Comparison of ENCODE assay signal across 38 cellular contexts in genomic region chr17:15406081-15406480, GRCh38.
DNase-seq lines count a peak whose midpoint lies in the region; ATAC-seq and TF ChIP-seq lines count a peak whose summit lies in the region.
"Had no signal": no experiment of that assay in that cellular context is flagged by ENCODE, and none has a peak within 500 bp of the region (broad histone marks: within the 10 kb centered on the region; RNA-seq: fewer than 3 reads in every experiment).

No MANE protein-coding gene starts in this region.

- H3K27me3 ChIP-seq in psoas muscle (ENCODE audit: insufficient read depth in 3 of 3, low read length in 2 of 3): no peaks in the 10 kb centered on the region
- H3K27me3 ChIP-seq: esophagus squamous epithelium, foreskin keratinocyte, ovary, right atrium auricular region, testis, vagina had no signal

- TF ChIP-seq CTCF in chondrocyte (IDR thresholded peaks at IDR 0.05): no peak
- no peak for TF ChIP-seq CTCF in psoas muscle (IDR thresholded peaks at IDR 0.05)
- no peak for TF ChIP-seq CTCF in OCI-LY7 (conservative IDR thresholded peaks at IDR 0.05; ENCODE audit: low read length)

- BruUV-seq in OCI-LY7 (replicated peaks; lab: Mats Ljungman, UMichigan): no TSS peak

- no peaks in the 10 kb centered on the region for H3K27me3 Mint-ChIP-seq in chondrocyte (ENCODE audit: low read depth)
- H3K27me3 Mint-ChIP-seq: activated CD8-positive, alpha-beta memory T cell treated with anti-CD3 and anti-CD28 coated beads, Interleukin-2, amount 10 ng/mL, durations not matched to agents 7 days and 5 days; activated naive CD8-positive, alpha-beta T cell treated with anti-CD3 and anti-CD28 coated beads for 36 hours; stimulated activated naive CD8-positive, alpha-beta T cell treated with anti-CD3 and anti-CD28 coated beads, Interleukin-15, Interleukin-2, amounts not matched to agents 100 ng/mL and 50 ng/mL, for 24 hours had no signal

- intact Hi-C loops in psoas muscle (cut with DNase I) (no loop called here), OCI-LY7 (cut with micrococcal nuclease; ENCODE audit: unreplicated experiment) (no loop called here)

- WGBS in psoas muscle, 3 donors: 72 to 73% (median 73%) methylated on average over 5 of the region's 5 CpGs

- no peaks in the 10 kb centered on the region for H3K36me3 Mint-ChIP-seq in chondrocyte (ENCODE audit: low read depth)
- H3K36me3 Mint-ChIP-seq: activated CD8-positive, alpha-beta memory T cell treated with anti-CD3 and anti-CD28 coated beads, Interleukin-2, amount 10 ng/mL, durations not matched to agents 7 days and 5 days; activated naive CD8-positive, alpha-beta T cell treated with anti-CD3 and anti-CD28 coated beads for 36 hours; CD4-positive, alpha-beta memory T cell had no signal

- no peaks in the 10 kb centered on the region for H4K20me1 ChIP-seq in OCI-LY7 (ENCODE audit: insufficient read depth, low read length)

- H3K36me3 ChIP-seq in psoas muscle (ENCODE audit: insufficient read depth in 1 of 2, low read depth in 1 of 2): no peaks in the 10 kb centered on the region
- H3K36me3 ChIP-seq in OCI-LY7 (ENCODE audit: insufficient read depth, low read length): no peaks in the 10 kb centered on the region
- H3K36me3 ChIP-seq: esophagus squamous epithelium, lower lobe of right lung, ovary, right atrium auricular region, vagina had no signal

- DNase-seq in EH (ENCODE audit: low read depth) (peak; percentile 24), NCI-H226 (peak; percentile 5), chondrocyte (ENCODE audit: low spot score) (no peak), pulmonary artery endothelial cell (ENCODE audit: low read depth, low spot score) (peak; percentile 7), psoas muscle (no peak), DMS153 (lab: John Stamatoyannopoulos, UW) (no peak), NCI-H1105 treated with DMSO at 0.1 percent for 48 hours (lab: John Stamatoyannopoulos, UW) (no peak), OCI-LY7 (ENCODE audit: low spot score) (no peak)
- DNase-seq: ACHN; activated CD4-positive, CD25-positive, alpha-beta regulatory T cell; activated CD8-positive, alpha-beta memory T cell treated with anti-CD3 and anti-CD28 coated beads, Interleukin-2, amount 10 ng/mL, durations not matched to agents 7 days and 5 days; activated gamma-delta T cell; activated naive CD8-positive, alpha-beta T cell treated with anti-CD3 and anti-CD28 coated beads for 36 hours; activated T-cell treated with anti-CD3 and anti-CD28 coated beads, Interleukin-2, amount 50 U/mL, for 4 hours; anterior cingulate cortex; caudate nucleus; CD4-positive, alpha-beta memory T cell; cortex of kidney; endodermal cell; esophagus squamous epithelium; foreskin keratinocyte; GDM1; H9; lower lobe of right lung; mucosa of descending colon; MV-4-11; NCI-H1436 treated with DMSO at 0.1 percent for 48 hours; NCI-H446; NCI-H774; ovary; stimulated activated CD4-positive, alpha-beta T cell treated with anti-CD3 and anti-CD28 coated beads, Interleukin-2, amount 100 ng/mL, for 24 hours; testis had no signal

- H3K4me3 Mint-ChIP-seq in chondrocyte (ENCODE audit: unreplicated experiment): no peak overlapping the region
- H3K4me3 Mint-ChIP-seq: activated CD8-positive, alpha-beta memory T cell treated with anti-CD3 and anti-CD28 coated beads, Interleukin-2, amount 10 ng/mL, durations not matched to agents 7 days and 5 days; activated naive CD8-positive, alpha-beta T cell treated with anti-CD3 and anti-CD28 coated beads for 36 hours; activated T-cell treated with anti-CD3 and anti-CD28 coated beads, Interleukin-2, amount 50 U/mL, for 4 hours; B cell; CD4-positive, alpha-beta memory T cell; endodermal cell; H9; nephron; stimulated activated naive CD8-positive, alpha-beta T cell treated with anti-CD3 and anti-CD28 coated beads, Interleukin-15, Interleukin-2, amounts not matched to agents 100 ng/mL and 50 ng/mL, for 24 hours had no signal

- H3K4me1 Mint-ChIP-seq in chondrocyte (ENCODE audit: low read depth): peaks cover 69% of the 10 kb centered on the region
- H3K4me1 Mint-ChIP-seq: activated CD8-positive, alpha-beta memory T cell treated with anti-CD3 and anti-CD28 coated beads, Interleukin-2, amount 10 ng/mL, durations not matched to agents 7 days and 5 days; activated naive CD8-positive, alpha-beta T cell treated with anti-CD3 and anti-CD28 coated beads for 36 hours; B cell; endodermal cell had no signal

- POLR2A ChIA-PET in OCI-LY7 (lab: Charles Lee): no interaction called here

- H3K4me3 ChIP-seq in psoas muscle (no peak overlapping the region), OCI-LY7 (ENCODE audit: low read depth, low read length, poor library complexity, severe bottlenecking) (no peak overlapping the region)
- H3K4me3 ChIP-seq: esophagus squamous epithelium, lower lobe of right lung, mucosa of descending colon, ovary, right atrium auricular region, testis, vagina had no signal

- H3K9me3 Mint-ChIP-seq in chondrocyte (ENCODE audit: low read depth): no peaks in the 10 kb centered on the region
- H3K9me3 Mint-ChIP-seq: activated naive CD8-positive, alpha-beta T cell treated with anti-CD3 and anti-CD28 coated beads for 36 hours; activated T-cell treated with anti-CD3 and anti-CD28 coated beads, Interleukin-2, amount 50 U/mL, for 4 hours; CD4-positive, alpha-beta memory T cell; endodermal cell; H9; nephron; stimulated activated naive CD8-positive, alpha-beta T cell treated with anti-CD3 and anti-CD28 coated beads, Interleukin-15, Interleukin-2, amounts not matched to agents 100 ng/mL and 50 ng/mL, for 24 hours had no signal

- no peaks in the 10 kb centered on the region for H3K79me2 ChIP-seq in OCI-LY7 (ENCODE audit: insufficient read depth, low read depth, low read length)

- ATAC-seq in psoas muscle: no peak
- ATAC-seq: activated CD8-positive, alpha-beta memory T cell treated with anti-CD3 and anti-CD28 coated beads, Interleukin-2, amount 10 ng/mL, durations not matched to agents 7 days and 5 days; activated T-cell treated with anti-CD3 and anti-CD28 coated beads, Interleukin-2, amount 50 U/mL, for 4 hours; foreskin keratinocyte; HepG2; lower lobe of right lung; mucosa of descending colon had no signal

- no peak overlapping the region for H3K27ac ChIP-seq in psoas muscle
- H3K27ac ChIP-seq in OCI-LY7 (ENCODE audit: low read depth, low read length, poor library complexity, severe bottlenecking): no peak overlapping the region
- H3K27ac ChIP-seq: esophagus squamous epithelium, foreskin keratinocyte, lower lobe of right lung, ovary, right atrium auricular region, testis, vagina had no signal

- no peaks in the 10 kb centered on the region for H3K9me3 ChIP-seq in psoas muscle
- no peaks in the 10 kb centered on the region for H3K9me3 ChIP-seq in OCI-LY7 (ENCODE audit: low read length)
- H3K9me3 ChIP-seq: esophagus squamous epithelium, lower lobe of right lung, mucosa of descending colon, ovary, right atrium auricular region, testis, vagina had no signal

- H3K27ac Mint-ChIP-seq in chondrocyte (ENCODE audit: unreplicated experiment): peak overlapping the region; percentile 8
- H3K27ac Mint-ChIP-seq: activated CD8-positive, alpha-beta memory T cell treated with anti-CD3 and anti-CD28 coated beads, Interleukin-2, amount 10 ng/mL, durations not matched to agents 7 days and 5 days; activated naive CD8-positive, alpha-beta T cell treated with anti-CD3 and anti-CD28 coated beads for 36 hours; B cell; CD4-positive, alpha-beta memory T cell; endodermal cell; H9; stimulated activated naive CD8-positive, alpha-beta T cell treated with anti-CD3 and anti-CD28 coated beads, Interleukin-15, Interleukin-2, amounts not matched to agents 100 ng/mL and 50 ng/mL, for 24 hours had no signal

- CTCF ChIA-PET in OCI-LY7 (lab: Charles Lee; ENCODE audit: unreplicated experiment): no interaction called here

- H2AFZ ChIP-seq in OCI-LY7 (ENCODE audit: low read length): no peak overlapping the region

- H3K4me1 ChIP-seq in psoas muscle (peaks cover 10% of the 10 kb centered on the region), OCI-LY7 (ENCODE audit: insufficient read depth, low read length, poor library complexity, severe bottlenecking) (no peaks in the 10 kb centered on the region)

- no peaks in the 10 kb centered on the region for H3K9me2 ChIP-seq in OCI-LY7 (ENCODE audit: insufficient read depth, low read length)

- H3K4me2 ChIP-seq in OCI-LY7 (ENCODE audit: low read length): no peak overlapping the region

Comparison
In these comparisons a context has a peak if more than half of its experiments do, and no peak if none do; other contexts are left out.
1. DNase-seq: peak in EH (single experiment), NCI-H226 (single experiment) and pulmonary artery endothelial cell (single experiment); none in chondrocyte (single experiment), psoas muscle (0 of 2), DMS153 (single experiment), NCI-H1105 treated with DMSO at 0.1 percent for 48 hours (single experiment) and OCI-LY7 (single experiment).